In genomic region chr12:56258820-56259183, GRCh38 we compare ENCODE assay signal across 8 cellular contexts. TPM values are rescaled to one million over a fixed set of nuclear protein-coding genes. Genes with fewer than 3 reads are reported as not detected.
A peak's percentile ranks its signal among the peaks of the same experiment; 100 is the strongest.
DNase-seq lines count a peak whose midpoint lies in the region; ATAC-seq and TF ChIP-seq lines count a peak whose summit lies in the region.

No MANE protein-coding gene starts in this region.

- H3K9me2 ChIP-seq in GM23248 (ENCODE audit: insufficient read depth) = no peaks in the 10 kb centered on the region

- H4K20me1 ChIP-seq in GM23248 (ENCODE audit: insufficient read depth) = no peaks in the 10 kb centered on the region

- peak overlapping the region; percentile 93 for H3K4me3 Mint-ChIP-seq in T-helper 2 cell treated with Interferon-gamma antibody and Interleukin-4, amounts not matched to agents 5 μg/mL and 100 μg/mL, for 36 hours

- TF ChIP-seq CTCF in gastroesophageal sphincter (IDR thresholded peaks at IDR 0.05) = no peak

- peak overlapping the region; percentile 96 for H3K4me3 ChIP-seq in GM23248
- peak overlapping the region; percentile 82 to 96 for H3K4me3 ChIP-seq in gastroesophageal sphincter
- H3K4me3 ChIP-seq in skin epidermis = peak overlapping the region; percentile 70 to 93 (median 91)

- peak overlapping the region; percentile 81 for H3K4me2 ChIP-seq in GM23248 (ENCODE audit: unreplicated experiment)

- H3K9ac ChIP-seq in GM23248 = peak overlapping the region; percentile 81

- no peak for TF ChIP-seq EP300 in gastroesophageal sphincter (IDR thresholded peaks at IDR 0.05)

- peak overlapping the region; percentile 91 for H2AFZ ChIP-seq in GM23248

- H3K4me1 ChIP-seq in GM23248 (ENCODE audit: insufficient read depth) (peaks cover 35% of the 10 kb centered on the region), gastroesophageal sphincter (peaks cover 4 to 34% (median 21%) of the 10 kb centered on the region in 3 donors)

- H3K79me2 ChIP-seq in GM23248 (ENCODE audit: insufficient read depth) = peaks cover 41% of the 10 kb centered on the region

- H3K27ac ChIP-seq in GM23248 = peak overlapping the region; percentile 70
- H3K27ac ChIP-seq in gastroesophageal sphincter = peak overlapping the region; percentile 70 to 96 (median 92)
- peak overlapping the region in 20 of 21 experiments; percentile 75 to 97 (median 91) for H3K27ac ChIP-seq in skin epidermis

- H3K27me3 ChIP-seq in GM23248 (replicated peaks; ENCODE audit: insufficient read depth) = no peaks in the 10 kb centered on the region
- H3K27me3 ChIP-seq in gastroesophageal sphincter = no peaks in the 10 kb centered on the region

- no peak for DNase-seq in GM23248
- no peak for DNase-seq in T-helper 2 cell treated with Interferon-gamma antibody and Interleukin-4, amounts not matched to agents 5 μg/mL and 100 μg/mL, for 36 hours (ENCODE audit: low spot score)
- DNase-seq in NCI-H510A (lab: John Stamatoyannopoulos, UW) = no peak
- no peak for DNase-seq in NCI-H2081 treated with DMSO at 0.1 percent for 48 hours (lab: John Stamatoyannopoulos, UW)

- ATAC-seq in gastroesophageal sphincter (no peak), HG03159 (IDR thresholded peaks at IDR 0.05; ENCODE audit: unreplicated experiment) (no peak), HG02571 (IDR thresholded peaks at IDR 0.05; ENCODE audit: unreplicated experiment) (no peak)

- peak overlapping the region; percentile 86 for H3K27ac Mint-ChIP-seq in T-helper 2 cell treated with Interferon-gamma antibody and Interleukin-4, amounts not matched to agents 5 μg/mL and 100 μg/mL, for 36 hours

- H3K9me3 ChIP-seq in GM23248 (ENCODE audit: low read depth) = no peaks in the 10 kb centered on the region
- no peaks in the 10 kb centered on the region for H3K9me3 ChIP-seq in gastroesophageal sphincter

- H3K27me3 Mint-ChIP-seq in T-helper 2 cell treated with Interferon-gamma antibody and Interleukin-4, amounts not matched to agents 5 μg/mL and 100 μg/mL, for 36 hours (ENCODE audit: low read depth) = no peaks in the 10 kb centered on the region

- H3K4me1 Mint-ChIP-seq in T-helper 2 cell treated with Interferon-gamma antibody and Interleukin-4, amounts not matched to agents 5 μg/mL and 100 μg/mL, for 36 hours (ENCODE audit: low read depth) = peaks cover 10% of the 10 kb centered on the region

- H3K36me3 ChIP-seq in GM23248 (ENCODE audit: low read depth) (peaks cover 20% of the 10 kb centered on the region), gastroesophageal sphincter (peaks cover 0 to 31% of the 10 kb centered on the region in 2 donors)

- 3 to 4% methylated on average over 9 of the region's 9 CpGs for WGBS in GM23248 (ENCODE audit: low coverage in 1 of 2, low lambda C conversion rate in 2 of 2, missing lambda C conversion rate in 2 of 2), 2 experiments
- WGBS in gastroesophageal sphincter (ENCODE audit: low coverage in 1 of 2), 2 donors = 2 to 20% methylated on average over 3 to 8 of the region's 9 CpGs

- in situ Hi-C loops in GM23248 (cut with MboI) = no loop called here

- no peaks in the 10 kb centered on the region for H3K9me3 Mint-ChIP-seq in T-helper 2 cell treated with Interferon-gamma antibody and Interleukin-4, amounts not matched to agents 5 μg/mL and 100 μg/mL, for 36 hours

- H3F3A ChIP-seq in GM23248 (ENCODE audit: insufficient read depth) = peaks cover 41% of the 10 kb centered on the region

- no peak for TF ChIP-seq POLR2A in gastroesophageal sphincter (IDR thresholded peaks at IDR 0.05)

- peaks cover 12% of the 10 kb centered on the region for H3K36me3 Mint-ChIP-seq in T-helper 2 cell treated with Interferon-gamma antibody and Interleukin-4, amounts not matched to agents 5 μg/mL and 100 μg/mL, for 36 hours (ENCODE audit: low read depth)

RNA-seq across cellular contexts. Expression of gene ANKRD52, which starts 0.6 kb away (rescaled TPM):
- total RNA-seq in GM23248 (2014; rRNA removed; shearing (Covaris generic)) = 24.5 and 26.9 TPM in 2 replicates
- polyA plus RNA-seq in GM23248 (2016; fragmentation: Nextera tagmentation; extraction: Ambion mirVana) = 61.5 and 61.7 TPM in 2 replicates
- total RNA-seq in gastroesophageal sphincter = 10 to 100 TPM; 12.9 to 37.8 (median 15.6) TPM

RNA-seq across cellular contexts. Expression of gene COQ10A, which starts 7.9 kb away (rescaled TPM):
- total RNA-seq in GM23248 (2014; rRNA removed; shearing (Covaris generic)) = 8.2 and 10.3 TPM in 2 replicates
- 9.6 and 9.8 TPM in 2 replicates for polyA plus RNA-seq in GM23248 (2016; fragmentation: Nextera tagmentation; extraction: Ambion mirVana)
- 10 to 100 TPM in 3 of 4 donors, 1 to 10 TPM in 1; 9.3 to 18.4 (median 12.5) TPM for total RNA-seq in gastroesophageal sphincter

RNA-seq across cellular contexts. Expression of gene SLC39A5, which starts 29.0 kb away (rescaled TPM):
- not detected in 2 replicates for total RNA-seq in GM23248 (2014; rRNA removed; shearing (Covaris generic))
- polyA plus RNA-seq in GM23248 (2016; fragmentation: Nextera tagmentation; extraction: Ambion mirVana) = not detected in 2 replicates
- total RNA-seq in gastroesophageal sphincter = 1 to 10 TPM in 1 of 4 donors, not detected in 3; 1.7 TPM

RNA-seq across cellular contexts. Expression of gene NABP2, which starts 34.7 kb away (rescaled TPM):
- 29.9 and 42.1 TPM in 2 replicates for total RNA-seq in GM23248 (2014; rRNA removed; shearing (Covaris generic))
- 40.1 and 40.4 TPM in 2 replicates for polyA plus RNA-seq in GM23248 (2016; fragmentation: Nextera tagmentation; extraction: Ambion mirVana)
- total RNA-seq in gastroesophageal sphincter = 10 to 100 TPM; 23.7 to 34.7 (median 28.8) TPM

RNA-seq across cellular contexts. Expression of gene RNF41, which starts 37.1 kb away (rescaled TPM):
- 120 and 125 TPM in 2 replicates for total RNA-seq in GM23248 (2014; rRNA removed; shearing (Covaris generic))
- polyA plus RNA-seq in GM23248 (2016; fragmentation: Nextera tagmentation; extraction: Ambion mirVana) = 37.6 and 39.4 TPM in 2 replicates
- 100 to 1,000 TPM in 2 of 4 donors, 10 to 100 TPM in 2; 63.7 to 119 (median 102) TPM for total RNA-seq in gastroesophageal sphincter
